8 cellular contexts compared by ENCODE assay signal in the genomic region with DNA sequence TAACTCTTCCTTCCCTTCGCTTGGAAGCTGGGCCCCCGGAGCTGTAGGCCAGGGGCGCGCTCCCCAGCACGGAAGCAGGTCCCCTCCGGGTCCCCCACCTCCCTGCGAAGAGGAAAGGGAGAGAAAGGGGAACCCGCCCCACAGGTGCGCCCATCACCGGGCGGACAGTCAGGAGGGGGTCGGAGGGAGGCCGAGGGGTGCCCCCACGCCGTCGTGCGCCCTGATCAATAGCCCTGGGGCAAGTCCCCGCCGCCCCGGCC. TPM values are rescaled to one million over a fixed set of nuclear protein-coding genes. Genes with fewer than 3 reads are reported as not detected.
DNase-seq lines count a peak whose midpoint lies in the region; ATAC-seq and TF ChIP-seq lines count a peak whose summit lies in the region.
"Had no signal": no experiment of that assay in that cellular context is flagged by ENCODE, and none has a peak within 500 bp of the region (broad histone marks: within the 10 kb centered on the region; RNA-seq: fewer than 3 reads in every experiment).

No MANE protein-coding gene starts in this region.

- DNase-seq in HFF-Myc (ENCODE audit: extremely low read depth, low read depth) (no peak), GM19240 (ENCODE audit: insufficient read length, low spot score) (no peak), GM13976 (ENCODE audit: low spot score) (no peak)
- no peak for DNase-seq in activated CD8-positive, alpha-beta T cell treated with anti-CD3 and anti-CD28 coated beads, Interleukin-2, amount 10 ng/mL, durations not matched to agents 7 days and 5 days
- DNase-seq: NCI-H1930 had no signal

- peaks cover 6% of the 10 kb centered on the region for H3K27me3 Mint-ChIP-seq in activated CD8-positive, alpha-beta T cell treated with anti-CD3 and anti-CD28 coated beads, Interleukin-2, amount 10 ng/mL, durations not matched to agents 7 days and 5 days (ENCODE audit: low read depth)

- H3K4me1 Mint-ChIP-seq in activated CD8-positive, alpha-beta T cell treated with anti-CD3 and anti-CD28 coated beads, Interleukin-2, amount 10 ng/mL, durations not matched to agents 7 days and 5 days (ENCODE audit: low read depth), result peaks cover 13% of the 10 kb centered on the region

- H3K36me3 ChIP-seq in subcutaneous abdominal adipose tissue (ENCODE audit: control insufficient read depth in 5 of 5, insufficient read depth in 5 of 5, low read length in 5 of 5), result peaks cover 0 to 8% (median 0%) of the 10 kb centered on the region in 5 donors

- TF ChIP-seq CTCF in HFF-Myc (IDR thresholded peaks at IDR 0.05; ENCODE audit: low read depth, low read length, missing control alignments), result no peak
- no peak for TF ChIP-seq CTCF in GM13976 (IDR thresholded peaks at IDR 0.05; ENCODE audit: borderline replicate concordance, control extremely low read depth, extremely low read depth, insufficient read depth, missing control alignments)

- H3K36me3 Mint-ChIP-seq in activated CD8-positive, alpha-beta T cell treated with anti-CD3 and anti-CD28 coated beads, Interleukin-2, amount 10 ng/mL, durations not matched to agents 7 days and 5 days (ENCODE audit: low read depth), result no peaks in the 10 kb centered on the region

- H3K27ac Mint-ChIP-seq in activated CD8-positive, alpha-beta T cell treated with anti-CD3 and anti-CD28 coated beads, Interleukin-2, amount 10 ng/mL, durations not matched to agents 7 days and 5 days, result peak overlapping the region; percentile 60

- POLR2A ChIA-PET in activated CD8-positive, alpha-beta T cell treated with anti-CD3 and anti-CD28 coated beads, Interleukin-2, amount 10 ng/mL, durations not matched to agents 7 days and 5 days (lab: Charles Lee), result interaction anchor here (0.7 to 1.1 kb wide), 4 partner anchors 10 to 154 kb away, joined by 3 to 5 read pairs (median 4); no protein-coding TSS in a partner anchor

- no peaks in the 10 kb centered on the region for H3K9me3 Mint-ChIP-seq in activated CD8-positive, alpha-beta T cell treated with anti-CD3 and anti-CD28 coated beads, Interleukin-2, amount 10 ng/mL, durations not matched to agents 7 days and 5 days (ENCODE audit: insufficient read depth)

- CTCF ChIA-PET in activated CD8-positive, alpha-beta T cell treated with anti-CD3 and anti-CD28 coated beads, Interleukin-2, amount 10 ng/mL, durations not matched to agents 7 days and 5 days (lab: Charles Lee), result interaction anchor here (1.3 to 4.0 kb wide), 3 partner anchors 15 to 41 kb away, joined by 3 to 19 read pairs (median 9); no protein-coding TSS in a partner anchor

- in situ Hi-C loops in GM13976 (cut with MboI; ENCODE audit: low sequenced_read_pairs, unreplicated experiment), result no loop called here

- peak overlapping the region in 4 of 5 donors; percentile 51 to 97 (median 88) for H3K9ac ChIP-seq in subcutaneous abdominal adipose tissue (ENCODE audit: low read length in 5 of 5)

- H3K4me3 Mint-ChIP-seq in activated CD8-positive, alpha-beta T cell treated with anti-CD3 and anti-CD28 coated beads, Interleukin-2, amount 10 ng/mL, durations not matched to agents 7 days and 5 days, result peak overlapping the region; percentile 82

- peak overlapping the region; percentile 86 for H3K27ac ChIP-seq in subcutaneous abdominal adipose tissue (ENCODE audit: low read depth, low read length)

- H3K9me3 ChIP-seq in iPS-18c (ENCODE audit: control insufficient read depth, insufficient read depth, low read length), result no peaks in the 10 kb centered on the region
- H3K9me3 ChIP-seq in subcutaneous abdominal adipose tissue (ENCODE audit: control insufficient read depth in 5 of 5, low read length in 5 of 5), result no peaks in the 10 kb centered on the region

- H3K27me3 ChIP-seq in subcutaneous abdominal adipose tissue (ENCODE audit: control insufficient read depth in 5 of 5, insufficient read depth in 4 of 5, low read length in 5 of 5), result no peaks in the 10 kb centered on the region

- H3K4me1 ChIP-seq in subcutaneous abdominal adipose tissue (ENCODE audit: control insufficient read depth in 5 of 5, insufficient read depth in 5 of 5, low read length in 5 of 5), result peaks cover 2 to 85% (median 84%) of the 10 kb centered on the region in 5 donors

- H3K4me3 ChIP-seq in HFF-Myc (replicated peaks; ENCODE audit: low read depth, low read length), result peak overlapping the region; percentile 75
- H3K4me3 ChIP-seq in iPS-18c (ENCODE audit: insufficient read depth, low read depth, low read length), result peak overlapping the region; percentile 71
- H3K4me3 ChIP-seq in subcutaneous abdominal adipose tissue (ENCODE audit: low read depth in 1 of 5, low read length in 5 of 5), result peak overlapping the region; percentile 60 to 93 (median 79)

- no peak for ATAC-seq in activated CD8-positive, alpha-beta T cell treated with anti-CD3 and anti-CD28 coated beads, Interleukin-2, amount 10 ng/mL, durations not matched to agents 7 days and 5 days
- no peak for ATAC-seq in GM18861 (IDR thresholded peaks at IDR 0.05; ENCODE audit: unreplicated experiment)

RNA-seq across cellular contexts. Expression of a gene that starts 0.8 kb away (rescaled TPM):
- 10 to 100 TPM; 32.7 to 33.7 TPM for total RNA-seq in activated CD8-positive, alpha-beta T cell treated with anti-CD3 and anti-CD28 coated beads, Interleukin-2, amount 10 ng/mL, durations not matched to agents 7 days and 5 days

RNA-seq across cellular contexts. Expression of a gene that starts 23.7 kb away (rescaled TPM):
- 1 to 10 TPM; 1.9 TPM for total RNA-seq in activated CD8-positive, alpha-beta T cell treated with anti-CD3 and anti-CD28 coated beads, Interleukin-2, amount 10 ng/mL, durations not matched to agents 7 days and 5 days

RNA-seq across cellular contexts. Expression of a gene that starts 25.9 kb away (rescaled TPM):
- under 1 TPM in 1 of 2 experiments, not detected in 1; 0.16 TPM for total RNA-seq in activated CD8-positive, alpha-beta T cell treated with anti-CD3 and anti-CD28 coated beads, Interleukin-2, amount 10 ng/mL, durations not matched to agents 7 days and 5 days

RNA-seq across cellular contexts. Expression of a gene that starts 56.3 kb away (rescaled TPM):
- 1 to 10 TPM; 1.8 to 2.4 TPM for total RNA-seq in activated CD8-positive, alpha-beta T cell treated with anti-CD3 and anti-CD28 coated beads, Interleukin-2, amount 10 ng/mL, durations not matched to agents 7 days and 5 days
